8 cellular contexts compared by ENCODE assay signal in the genomic region with DNA sequence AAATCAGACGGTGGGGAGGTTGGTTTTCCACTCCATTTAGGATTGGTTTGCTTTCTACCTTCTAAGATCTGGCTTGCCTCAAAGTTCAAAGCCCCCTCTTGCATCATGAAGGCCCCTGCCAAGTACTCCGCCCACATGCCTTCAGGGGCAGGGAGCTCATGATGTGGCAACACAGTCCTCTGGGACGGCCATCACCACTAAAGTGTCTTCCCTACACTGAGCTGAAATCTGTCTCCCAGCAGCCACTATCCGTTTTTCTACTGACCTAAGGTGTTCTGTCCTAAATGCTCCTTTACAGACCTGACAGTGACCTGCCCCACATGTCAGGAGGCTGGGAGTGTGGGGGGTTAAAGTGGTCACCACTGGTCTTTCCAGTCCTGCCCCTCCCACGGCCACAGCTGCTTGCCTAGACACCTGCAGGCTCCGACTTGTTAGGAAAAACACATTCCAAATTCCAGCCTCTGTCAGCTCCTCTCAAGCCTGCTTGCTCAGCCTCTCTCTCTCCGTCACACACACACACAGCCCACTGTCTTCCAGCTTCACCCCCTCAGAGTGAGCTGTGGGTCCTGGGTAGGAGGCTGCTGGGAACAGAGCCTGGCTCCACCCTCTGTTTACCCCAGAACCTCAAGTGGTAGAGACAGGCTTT. TPM values are rescaled to one million over a fixed set of nuclear protein-coding genes. Genes with fewer than 3 reads are reported as not detected.
DNase-seq lines count a peak whose midpoint lies in the region; ATAC-seq and TF ChIP-seq lines count a peak whose summit lies in the region.

No MANE protein-coding gene starts in this region.

- H3K27ac Mint-ChIP-seq in activated naive CD8-positive, alpha-beta T cell treated with anti-CD3 and anti-CD28 coated beads for 36 hours, result no peak overlapping the region

- H3K36me3 Mint-ChIP-seq in activated naive CD8-positive, alpha-beta T cell treated with anti-CD3 and anti-CD28 coated beads for 36 hours, result no peaks in the 10 kb centered on the region

- H3K27me3 Mint-ChIP-seq in activated naive CD8-positive, alpha-beta T cell treated with anti-CD3 and anti-CD28 coated beads for 36 hours, result no peaks in the 10 kb centered on the region

- peak; percentile 50 for DNase-seq in HT-29 (ENCODE audit: low spot score)
- DNase-seq in left ventricle myocardium inferior, result no peak
- DNase-seq in gastrocnemius medialis, result peak in 1 of 2 donors; percentile 56
- DNase-seq in germinal center (ENCODE audit: low spot score), result no peak
- DNase-seq in activated naive CD8-positive, alpha-beta T cell treated with anti-CD3 and anti-CD28 coated beads for 36 hours, result no peak

- no peak for TF ChIP-seq POLR2A in gastrocnemius medialis (IDR thresholded peaks at IDR 0.05)

- intact Hi-C loops in left ventricle myocardium inferior (cut with micrococcal nuclease) (no loop called here), gastrocnemius medialis (cut with DNase I; ENCODE audit: low total_unique reads) (loop anchor here (5.0 kb wide), 1 partner anchor 52 kb away; no protein-coding TSS in a partner anchor)

- no peaks in the 10 kb centered on the region for H3K9me3 Mint-ChIP-seq in activated naive CD8-positive, alpha-beta T cell treated with anti-CD3 and anti-CD28 coated beads for 36 hours

- no peak for ATAC-seq in SK-N-SH treated with all-trans-retinoic acid at 6 μM for 48 hours
- peak; percentile 52 to 55 for ATAC-seq in gastrocnemius medialis
- ATAC-seq in HG03378 (IDR thresholded peaks at IDR 0.05; ENCODE audit: unreplicated experiment), result no peak
- no peak for ATAC-seq in GM19023 (IDR thresholded peaks at IDR 0.05; ENCODE audit: unreplicated experiment)

- no peak overlapping the region for H3K4me3 ChIP-seq in left ventricle myocardium inferior
- H3K4me3 ChIP-seq in gastrocnemius medialis, result no peak overlapping the region

- H3K4me1 ChIP-seq in left ventricle myocardium inferior, result peaks cover 98% of the 10 kb centered on the region
- peaks cover 37 to 52% of the 10 kb centered on the region in 2 donors for H3K4me1 ChIP-seq in gastrocnemius medialis

- no peaks in the 10 kb centered on the region for H3K4me1 Mint-ChIP-seq in activated naive CD8-positive, alpha-beta T cell treated with anti-CD3 and anti-CD28 coated beads for 36 hours

- H3K27me3 ChIP-seq in left ventricle myocardium inferior (ENCODE audit: low read depth), result no peaks in the 10 kb centered on the region
- no peaks in the 10 kb centered on the region for H3K27me3 ChIP-seq in gastrocnemius medialis

- H3K27ac ChIP-seq in left ventricle myocardium inferior (replicated peaks) (peak overlapping the region; percentile 29), gastrocnemius medialis (no peak overlapping the region)

- no peaks in the 10 kb centered on the region for H3K9me3 ChIP-seq in left ventricle myocardium inferior (replicated peaks)
- H3K9me3 ChIP-seq in gastrocnemius medialis, result no peaks in the 10 kb centered on the region

- no peak overlapping the region for H3K4me3 Mint-ChIP-seq in activated naive CD8-positive, alpha-beta T cell treated with anti-CD3 and anti-CD28 coated beads for 36 hours

- in situ Hi-C loops in gastrocnemius medialis (cut with MboI; ENCODE audit: low sequenced_read_pairs in 4 of 4), result no loop called here

- H3K36me3 ChIP-seq in left ventricle myocardium inferior (no peaks in the 10 kb centered on the region), gastrocnemius medialis (no peaks in the 10 kb centered on the region)

- no peak for TF ChIP-seq CTCF in left ventricle myocardium inferior (IDR thresholded peaks at IDR 0.05; ENCODE audit: borderline replicate concordance)
- TF ChIP-seq CTCF in gastrocnemius medialis (IDR thresholded peaks at IDR 0.05 in 4 of 5, conservative IDR thresholded peaks at IDR 0.05 in 1 of 5), result no peak

TF ChIP-seq in SK-N-SH treated with all-trans-retinoic acid at 6 μM for 48 hours, 23 proteins besides CTCF, POLR2A, EP300 and RAD21:
- TF ChIP-seq ISL1 (CRISPR knock-in tag; IDR thresholded peaks at IDR 0.05) (peak; percentile 29; the same call in 1 of the 2 replicates), ZNF70 (CRISPR knock-in tag; IDR thresholded peaks at IDR 0.05) (no peak), SNAI2 (CRISPR knock-in tag; IDR thresholded peaks at IDR 0.05) (no peak)
- TF ChIP-seq, protein P1, sequence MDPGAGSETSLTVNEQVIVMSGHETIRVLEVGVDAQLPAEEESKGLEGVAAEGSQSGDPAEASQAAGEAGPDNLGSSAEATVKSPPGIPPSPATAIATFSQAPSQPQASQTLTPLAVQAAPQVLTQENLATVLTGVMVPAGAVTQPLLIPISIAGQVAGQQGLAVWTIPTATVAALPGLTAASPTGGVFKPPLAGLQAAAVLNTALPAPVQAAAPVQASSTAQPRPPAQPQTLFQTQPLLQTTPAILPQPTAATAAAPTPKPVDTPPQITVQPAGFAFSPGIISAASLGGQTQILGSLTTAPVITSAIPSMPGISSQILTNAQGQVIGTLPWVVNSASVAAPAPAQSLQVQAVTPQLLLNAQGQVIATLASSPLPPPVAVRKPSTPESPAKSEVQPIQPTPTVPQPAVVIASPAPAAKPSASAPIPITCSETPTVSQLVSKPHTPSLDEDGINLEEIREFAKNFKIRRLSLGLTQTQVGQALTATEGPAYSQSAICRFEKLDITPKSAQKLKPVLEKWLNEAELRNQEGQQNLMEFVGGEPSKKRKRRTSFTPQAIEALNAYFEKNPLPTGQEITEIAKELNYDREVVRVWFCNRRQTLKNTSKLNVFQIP (CRISPR knock-in tag; IDR thresholded peaks at IDR 0.05; ENCODE audit: borderline replicate concordance, low read depth), result no peak

RNA-seq across cellular contexts. Expression of a gene that starts 44.9 kb away (rescaled TPM):
- 54.8 and 65.4 TPM in 2 replicates for total RNA-seq in HT-29 (2014; rRNA removed; shearing (Covaris generic))
- total RNA-seq in left ventricle myocardium inferior (19.4 TPM), gastrocnemius medialis (1 to 10 TPM; 1.2 to 6.1 (median 4.6) TPM)
- 1 to 10 TPM; 1.2 to 1.8 TPM for total RNA-seq in activated naive CD8-positive, alpha-beta T cell treated with anti-CD3 and anti-CD28 coated beads for 36 hours

Comparison
In these comparisons a context has a peak if more than half of its experiments do, and no peak if none do; other contexts are left out.
1. ATAC-seq: peak in gastrocnemius medialis (2 of 2); none in SK-N-SH treated with all-trans-retinoic acid at 6 μM for 48 hours (single experiment), HG03378 (single experiment) and GM19023 (single experiment).